ENCODE assay signal across 5 cellular contexts in genomic region chr6:147301070-147301469, GRCh38.
"Had no signal": no experiment of that assay in that cellular context is flagged by ENCODE, and none has a peak within 500 bp of the region (broad histone marks: within the 10 kb centered on the region; RNA-seq: fewer than 3 reads in every experiment).

No MANE protein-coding gene starts in this region.

- H3K27me3 Mint-ChIP-seq: IgD-negative memory B cell had no signal

- H3K27ac Mint-ChIP-seq: GM23338, H9, IgD-negative memory B cell had no signal

- H3K4me1 Mint-ChIP-seq: GM23338, H9 had no signal

- H3K4me3 Mint-ChIP-seq: GM23338, H9, IgD-negative memory B cell had no signal

- ATAC-seq: GM23338 had no signal

- DNase-seq: H9, HCEC 1CT, KG1 had no signal
